ENCODE assay signal across 9 cellular contexts in genomic region chr12:121033625-121034349, GRCh38. TPM values are rescaled to one million over a fixed set of nuclear protein-coding genes. Genes with fewer than 3 reads are reported as not detected.
A peak's percentile ranks its signal among the peaks of the same experiment; 100 is the strongest.
DNase-seq lines count a peak whose midpoint lies in the region; ATAC-seq, FAIRE-seq and TF ChIP-seq lines count a peak whose summit lies in the region.
"Had no signal": no experiment of that assay in that cellular context is flagged by ENCODE, and none has a peak within 500 bp of the region (broad histone marks: within the 10 kb centered on the region; RNA-seq: fewer than 3 reads in every experiment).

No MANE protein-coding gene starts in this region.

- intact Hi-C loops in pancreas (cut with DNase I), result no loop called here

- ATAC-seq in pancreas (peak in 3 of 4 donors; percentile 49 to 66 (median 58)), GM18505 (IDR thresholded peaks at IDR 0.05; ENCODE audit: unreplicated experiment) (no peak)

- POLR2A ChIA-PET in RWPE1 (lab: Yijun Ruan, JAX; ENCODE audit: low non-redundant PET), result no interaction called here

- no peak overlapping the region for H3K4me3 ChIP-seq in pancreas

- in situ Hi-C loops in Caki2 (cut with HindIII; ENCODE audit: low pct_unique_long_range_greater_than_20kb, low sequenced_read_pairs), result no loop called here

- no peaks in the 10 kb centered on the region for H3K27me3 Mint-ChIP-seq in activated naive CD4-positive, alpha-beta T cell treated with anti-CD3 and anti-CD28 coated beads, Interleukin-2, amount 50 U/mL, for 24 hours

- H3K4me3 Mint-ChIP-seq in activated naive CD4-positive, alpha-beta T cell treated with anti-CD3 and anti-CD28 coated beads, Interleukin-2, amount 50 U/mL, for 24 hours, result peak overlapping the region; percentile 51

- peaks cover 12% of the 10 kb centered on the region for H3K36me3 Mint-ChIP-seq in activated naive CD4-positive, alpha-beta T cell treated with anti-CD3 and anti-CD28 coated beads, Interleukin-2, amount 50 U/mL, for 24 hours

- CTCF ChIA-PET in RWPE1 (lab: Yijun Ruan, JAX), result no interaction called here

- TF ChIP-seq POLR2A in GM18505 (IDR thresholded peaks at IDR 0.05; ENCODE audit: borderline replicate concordance, extremely low read depth, insufficient read depth, insufficient read length), result no peak

- no peaks in the 10 kb centered on the region for H3K36me3 ChIP-seq in pancreas

- no peaks in the 10 kb centered on the region for H3K27me3 ChIP-seq in pancreas

- no peak for FAIRE-seq in pancreas (lab: Jason Lieb, UNC)

- no peaks in the 10 kb centered on the region for H3K9me3 Mint-ChIP-seq in activated naive CD4-positive, alpha-beta T cell treated with anti-CD3 and anti-CD28 coated beads, Interleukin-2, amount 50 U/mL, for 24 hours

- no peaks in the 10 kb centered on the region for H3K9me3 ChIP-seq in pancreas

- TF ChIP-seq CTCF in RWPE1 (conservative IDR thresholded peaks at IDR 0.05; ENCODE audit: low read depth), result no peak
- TF ChIP-seq CTCF in pancreas (IDR thresholded peaks at IDR 0.05), result no peak

- DNase-seq in Caki2 (ENCODE audit: low read depth) (peak; percentile 73), RWPE1 (ENCODE audit: low spot score) (peak; percentile 78), pancreas (no peak), AML-193 (lab: John Stamatoyannopoulos, UW) (no peak), nucleus accumbens (lab: John Stamatoyannopoulos, UW) (no peak), occipital lobe (lab: John Stamatoyannopoulos, UW) (no peak)

- H3K27ac ChIP-seq in RWPE1 (peak overlapping the region; percentile 90), pancreas (no peak overlapping the region)

- no peaks in the 10 kb centered on the region for H3K4me1 ChIP-seq in pancreas

- WGBS in pancreas, 2 donors, result 72 to 74% methylated on average over 10 of the region's 10 CpGs

- peak overlapping the region; percentile 76 for H3K27ac Mint-ChIP-seq in activated naive CD4-positive, alpha-beta T cell treated with anti-CD3 and anti-CD28 coated beads, Interleukin-2, amount 50 U/mL, for 24 hours

- H3K4me1 Mint-ChIP-seq in activated naive CD4-positive, alpha-beta T cell treated with anti-CD3 and anti-CD28 coated beads, Interleukin-2, amount 50 U/mL, for 24 hours, result peaks cover 50% of the 10 kb centered on the region

RNA-seq across cellular contexts. Expression of gene OASL, which starts 5.3 kb away (rescaled TPM):
- 28.3 and 30.3 TPM in 2 replicates for total RNA-seq in Caki2 (2014; rRNA removed; shearing (Covaris generic); ENCODE audit: low replicate concordance)
- under 1 TPM; 0.16 to 0.50 (median 0.25) TPM for total RNA-seq in pancreas
- polyA plus RNA-seq in pancreas, result under 1 TPM; 0.42 to 0.59 TPM
- total RNA-seq in occipital lobe, result 0.16 TPM

RNA-seq across cellular contexts. Expression of gene C12orf43, which starts 17.5 kb away (rescaled TPM):
- 29.0 and 34.3 TPM in 2 replicates for total RNA-seq in Caki2 (2014; rRNA removed; shearing (Covaris generic); ENCODE audit: low replicate concordance)
- 1 to 10 TPM; 5.1 to 7.9 (median 7.0) TPM for total RNA-seq in pancreas
- 1 to 10 TPM; 4.5 to 6.7 TPM for polyA plus RNA-seq in pancreas
- 13.6 TPM for total RNA-seq in occipital lobe

RNA-seq across cellular contexts. Expression of gene HNF1A, which starts 55.4 kb away (rescaled TPM):
- 7.0 and 8.7 TPM in 2 replicates for total RNA-seq in Caki2 (2014; rRNA removed; shearing (Covaris generic); ENCODE audit: low replicate concordance)
- 1 to 10 TPM; 4.9 to 9.1 (median 6.9) TPM for total RNA-seq in pancreas
- polyA plus RNA-seq in pancreas, result 10 to 100 TPM; 11.5 to 17.2 TPM
- not detected for total RNA-seq in occipital lobe
- total RNA-seq: T-helper 2 cell treated with Interferon-gamma antibody and Interleukin-4, amounts not matched to agents 100 ng/mL and 5 ng/mL, for 36 hours had no signal

Comparison
In these comparisons a context has a peak if more than half of its experiments do, and no peak if none do; other contexts are left out.
1. DNase-seq: peak in Caki2 (single experiment) and RWPE1 (single experiment); none in pancreas (0 of 6), AML-193 (0 of 2), nucleus accumbens (0 of 56) and occipital lobe (single experiment).
2. RNA of gene OASL, which starts 5.3 kb away (total RNA-seq): 28.3 to 30.3 TPM in Caki2; 0.16 to 0.50 TPM in pancreas and 0.16 TPM in occipital lobe (single experiment); every median in the first group is over 10 times any median in the second.